ENCODE assay signal across 37 cellular contexts in the genomic region with DNA sequence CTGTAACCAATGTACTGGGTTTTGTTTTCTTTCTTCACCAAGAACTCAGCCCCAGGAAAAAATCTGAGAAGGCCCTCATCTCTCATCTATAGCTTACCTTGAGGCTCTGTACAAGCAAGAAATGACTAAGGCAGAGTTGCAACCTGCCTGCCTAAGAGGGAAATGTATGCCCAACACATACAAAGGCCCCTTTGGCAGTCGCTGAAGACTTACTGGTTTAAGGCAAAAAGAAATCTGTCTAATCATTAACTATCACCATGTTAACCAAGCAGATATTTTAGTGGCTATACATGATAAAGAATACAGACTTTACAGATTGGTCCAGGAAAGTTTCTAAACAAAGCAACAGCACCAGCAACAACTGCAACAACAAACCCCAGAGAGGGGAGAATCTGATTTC.
"Had no signal": no experiment of that assay in that cellular context is flagged by ENCODE, and none has a peak within 500 bp of the region (broad histone marks: within the 10 kb centered on the region; RNA-seq: fewer than 3 reads in every experiment).

No MANE protein-coding gene starts in this region.

- FAIRE-seq: astrocyte, TTC549 had no signal

- H3K27me3 ChIP-seq: adrenal gland, body of pancreas, brain microvascular endothelial cell, breast epithelium had no signal

- H3K9me3 ChIP-seq: body of pancreas, breast epithelium had no signal

- H3K27ac Mint-ChIP-seq: activated B cell treated with CpG ODN at 0.5 μM for 24 hours; activated CD4-positive, alpha-beta memory T cell treated with anti-CD3 and anti-CD28 coated beads for 36 hours; activated CD4-positive, alpha-beta T cell treated with anti-CD3 and anti-CD28 coated beads, Interleukin-2, amount 10 ng/mL, durations not matched to agents 24 days and 14 days; activated CD8-positive, alpha-beta T cell treated with anti-CD3 and anti-CD28 coated beads for 36 hours; activated naive CD4-positive, alpha-beta T cell treated with anti-CD3 and anti-CD28 coated beads for 36 hours; activated naive CD4-positive, alpha-beta T cell treated with anti-CD3 and anti-CD28 coated beads, Interleukin-2, amount 50 U/mL, for 72 hours; activated naive CD8-positive, alpha-beta T cell treated with anti-CD3 and anti-CD28 coated beads for 36 hours; activated T-cell treated with anti-CD3 and anti-CD28 coated beads, Interleukin-2, amount 50 U/mL, for 72 hours; activated T-helper 1 cell treated with anti-CD3 and anti-CD28 coated beads, Interleukin-12 subunit alpha, Interleukin-12 subunit beta, Interleukin-2, Interleukin-4 antibody, amounts not matched to agents 30 ng/mL and 10 ng/mL and 1 ng/mL, durations not matched to agents 14 hours and 24 hours and 36 hours; activated T-helper 17 cell treated with anti-CD3 and anti-CD28 coated beads, Interleukin-2, amount 50 U/mL, for 72 hours; T-helper 1 cell treated with Interleukin-12 subunit alpha and Interleukin-12 subunit beta and Interleukin-4 antibody, amounts not matched to agents 30 μg/mL and 1 μg/mL, for 36 hours; T-helper 2 cell treated with Interferon-gamma antibody and Interleukin-4, amounts not matched to agents 5 μg/mL and 100 μg/mL, for 36 hours had no signal

- ATAC-seq: activated CD8-positive, alpha-beta T cell treated with anti-CD3 and anti-CD28 coated beads for 36 hours; activated naive CD4-positive, alpha-beta T cell treated with anti-CD3 and anti-CD28 coated beads, Interleukin-2, amount 50 U/mL, for 72 hours; activated T-cell treated with anti-CD3 and anti-CD28 coated beads, Interleukin-2, amount 50 U/mL, for 4 hours; activated T-cell treated with anti-CD3 and anti-CD28 coated beads, Interleukin-2, amount 50 U/mL, for 72 hours; activated T-helper 17 cell treated with anti-CD3 and anti-CD28 coated beads, Interleukin-2, amount 50 U/mL, for 72 hours; body of pancreas had no signal

- H3K27ac ChIP-seq: adrenal gland, body of pancreas, brain microvascular endothelial cell, breast epithelium, VCaP had no signal

- H3K4me1 Mint-ChIP-seq: activated B cell treated with CpG ODN at 0.5 μM for 24 hours; activated CD4-positive, alpha-beta T cell treated with anti-CD3 and anti-CD28 coated beads, Interleukin-2, amount 10 ng/mL, durations not matched to agents 24 days and 14 days; activated naive CD8-positive, alpha-beta T cell treated with anti-CD3 and anti-CD28 coated beads for 36 hours; activated T-helper 17 cell treated with anti-CD3 and anti-CD28 coated beads, Interleukin-2, amount 50 U/mL, for 72 hours had no signal

- H3K4me3 ChIP-seq: adrenal gland, body of pancreas, breast epithelium had no signal

- H3K4me3 Mint-ChIP-seq: activated B cell treated with CpG ODN at 0.5 μM for 24 hours; activated CD4-positive, alpha-beta memory T cell treated with anti-CD3 and anti-CD28 coated beads for 36 hours; activated CD4-positive, alpha-beta T cell treated with anti-CD3 and anti-CD28 coated beads, Interleukin-2, amount 10 ng/mL, durations not matched to agents 24 days and 14 days; activated CD8-positive, alpha-beta T cell treated with anti-CD3 and anti-CD28 coated beads for 36 hours; activated naive CD4-positive, alpha-beta T cell treated with anti-CD3 and anti-CD28 coated beads for 36 hours; activated naive CD8-positive, alpha-beta T cell treated with anti-CD3 and anti-CD28 coated beads for 36 hours; activated T-cell treated with anti-CD3 and anti-CD28 coated beads, Interleukin-2, amount 50 U/mL, for 4 hours; activated T-cell treated with anti-CD3 and anti-CD28 coated beads, Interleukin-2, amount 50 U/mL, for 72 hours; activated T-helper 1 cell treated with anti-CD3 and anti-CD28 coated beads, Interleukin-12 subunit alpha, Interleukin-12 subunit beta, Interleukin-2, Interleukin-4 antibody, amounts not matched to agents 30 ng/mL and 10 ng/mL and 1 ng/mL, durations not matched to agents 14 hours and 24 hours and 36 hours; activated T-helper 17 cell treated with anti-CD3 and anti-CD28 coated beads, Interleukin-2, amount 50 U/mL, for 72 hours; T-helper 1 cell treated with Interleukin-12 subunit alpha and Interleukin-12 subunit beta and Interleukin-4 antibody, amounts not matched to agents 30 μg/mL and 1 μg/mL, for 36 hours; T-helper 2 cell treated with Interferon-gamma antibody and Interleukin-4, amounts not matched to agents 5 μg/mL and 100 μg/mL, for 36 hours had no signal

- H3K4me1 ChIP-seq: adrenal gland, body of pancreas, breast epithelium had no signal

- H3K36me3 ChIP-seq: adrenal gland, breast epithelium had no signal

- DNase-seq: activated B cell treated with CpG ODN at 0.5 μM for 24 hours; activated CD4-positive, alpha-beta memory T cell treated with anti-CD3 and anti-CD28 coated beads for 36 hours; activated CD4-positive, alpha-beta T cell treated with anti-CD3 and anti-CD28 coated beads for 4 hours; activated CD4-positive, alpha-beta T cell treated with anti-CD3 and anti-CD28 coated beads, Interleukin-2, amount 10 ng/mL, durations not matched to agents 24 days and 14 days; activated CD4-positive, alpha-beta T cell treated with anti-CD3 and anti-CD28 coated beads, Interleukin-2, amount 50 U/mL, for 1 hour; activated CD4-positive, alpha-beta T cell treated with anti-CD3 and anti-CD28 coated beads, Interleukin-2, amount 50 U/mL, for 4 hours; activated CD4-positive, CD25-positive, alpha-beta regulatory T cell treated with anti-CD3 and anti-CD28 coated beads, Interleukin-2, amount 50 U/mL, for 72 hours; activated CD8-positive, alpha-beta memory T cell treated with anti-CD3 and anti-CD28 coated beads, Interleukin-2, amount 50 U/mL, for 4 hours; activated CD8-positive, alpha-beta T cell treated with anti-CD3 and anti-CD28 coated beads for 36 hours; activated effector memory CD4-positive, alpha-beta T cell treated with anti-CD3 and anti-CD28 coated beads, Interleukin-2, amount 50 U/mL, for 16 hours; activated gamma-delta T cell treated with Interleukin-2 at 50 U/mL for 16 hours; activated naive CD4-positive, alpha-beta T cell; activated naive CD4-positive, alpha-beta T cell treated with anti-CD3 and anti-CD28 coated beads for 36 hours; activated naive CD4-positive, alpha-beta T cell treated with anti-CD3 and anti-CD28 coated beads, Interleukin-2, amount 50 U/mL, for 16 hours; activated naive CD8-positive, alpha-beta T cell treated with anti-CD3 and anti-CD28 coated beads for 36 hours; activated T-cell treated with anti-CD3 and anti-CD28 coated beads for 4 hours; activated T-cell treated with anti-CD3 and anti-CD28 coated beads, Interleukin-2, amount 50 U/mL, for 1 hour; activated T-cell treated with anti-CD3 and anti-CD28 coated beads, Interleukin-2, amount 50 U/mL, for 4 hours; activated T-cell treated with anti-CD3 and anti-CD28 coated beads, Interleukin-2, amount 50 U/mL, for 72 hours; adrenal gland; amniotic stem cell; aorta; brain microvascular endothelial cell; central memory CD4-positive, alpha-beta T cell; T-helper 1 cell; T-helper 2 cell; T-helper 9 cell had no signal

- H3K27me3 Mint-ChIP-seq: activated B cell treated with CpG ODN at 0.5 μM for 24 hours; activated CD4-positive, alpha-beta memory T cell treated with anti-CD3 and anti-CD28 coated beads for 36 hours; activated CD4-positive, alpha-beta T cell treated with anti-CD3 and anti-CD28 coated beads, Interleukin-2, amount 10 ng/mL, durations not matched to agents 24 days and 14 days; activated CD8-positive, alpha-beta T cell treated with anti-CD3 and anti-CD28 coated beads for 36 hours; activated naive CD8-positive, alpha-beta T cell treated with anti-CD3 and anti-CD28 coated beads for 36 hours; activated T-helper 17 cell treated with anti-CD3 and anti-CD28 coated beads, Interleukin-2, amount 50 U/mL, for 72 hours had no signal

- H3K9me3 Mint-ChIP-seq: activated T-helper 17 cell treated with anti-CD3 and anti-CD28 coated beads, Interleukin-2, amount 50 U/mL, for 72 hours had no signal
